8 cellular contexts compared by ENCODE assay signal in genomic region chr7:112391841-112392286, GRCh38.
DNase-seq lines count a peak whose midpoint lies in the region; TF ChIP-seq lines count a peak whose summit lies in the region.

No MANE protein-coding gene starts in this region.

- TF ChIP-seq POLR2A in GM19099 (IDR thresholded peaks at IDR 0.05; ENCODE audit: extremely low read depth, insufficient read length, low read depth) = peak; percentile 27

- DNase-seq in AG08395 (ENCODE audit: low spot score) = peak; percentile 20
- DNase-seq in HPDE6-E6E7 (ENCODE audit: extremely low spot score) = peak; percentile 40
- DNase-seq in NCI-H82 treated with DMSO at 0.1 percent for 48 hours (lab: John Stamatoyannopoulos, UW; ENCODE audit: unreplicated experiment) = peak; percentile 39
- DNase-seq in activated CD4-positive, alpha-beta T cell treated with anti-CD3 and anti-CD28 coated beads, Interleukin-2, amount 50 U/mL, for 4 hours = peak; percentile 64 to 71
- DNase-seq in dedifferentiated amniotic fluid mesenchymal stem cell (ENCODE audit: extremely low spot score) = peak; percentile 35
- DNase-seq in left kidney (ENCODE audit: low read depth, low spot score) = peak; percentile 78
- DNase-seq in stimulated activated CD4-positive, alpha-beta T cell treated with anti-CD3 and anti-CD28 coated beads, Interleukin-15, amount 100 ng/mL, for 24 hours = peak; percentile 79

Comparison
In these comparisons a context has a peak if more than half of its experiments do, and no peak if none do; other contexts are left out.
1. Peak in every context shown above with its lines: DNase-seq.
2. DNase-seq: peak in every context shown above with its lines; median percentile 79 in stimulated activated CD4-positive, alpha-beta T cell treated with anti-CD3 and anti-CD28 coated beads, Interleukin-15, amount 100 ng/mL, for 24 hours; 78 in left kidney; 68 in activated CD4-positive, alpha-beta T cell treated with anti-CD3 and anti-CD28 coated beads, Interleukin-2, amount 50 U/mL, for 4 hours; 40 in HPDE6-E6E7; 39 in NCI-H82 treated with DMSO at 0.1 percent for 48 hours; 35 in dedifferentiated amniotic fluid mesenchymal stem cell; 20 in AG08395.